28 cellular contexts compared by ENCODE assay signal in genomic region chr7:110105840-110106239, GRCh38.
"Had no signal": no experiment of that assay in that cellular context is flagged by ENCODE, and none has a peak within 500 bp of the region (broad histone marks: within the 10 kb centered on the region; RNA-seq: fewer than 3 reads in every experiment).

No MANE protein-coding gene starts in this region.

- H3K27me3 ChIP-seq: adrenal gland, body of pancreas, Peyer's patch had no signal

- H3K27ac ChIP-seq: adrenal gland, body of pancreas, Peyer's patch, VCaP had no signal

- DNase-seq: activated B cell treated with CpG ODN at 0.5 μM for 24 hours; activated CD4-positive, alpha-beta memory T cell treated with anti-CD3 and anti-CD28 coated beads for 36 hours; activated CD4-positive, alpha-beta T cell treated with anti-CD3 and anti-CD28 coated beads for 4 hours; activated CD4-positive, alpha-beta T cell treated with anti-CD3 and anti-CD28 coated beads, Interleukin-2, amount 50 U/mL, for 1 hour; activated CD4-positive, CD25-positive, alpha-beta regulatory T cell treated with anti-CD3 and anti-CD28 coated beads, Interleukin-2, amount 50 U/mL, for 72 hours; activated CD8-positive, alpha-beta memory T cell treated with anti-CD3 and anti-CD28 coated beads, Interleukin-2, amount 50 U/mL, for 4 hours; activated gamma-delta T cell treated with Interleukin-2 at 50 U/mL for 16 hours; activated naive CD4-positive, alpha-beta T cell treated with anti-CD3 and anti-CD28 coated beads for 36 hours; activated T-cell treated with anti-CD3 and anti-CD28 coated beads for 4 hours; activated T-cell treated with anti-CD3 and anti-CD28 coated beads, Interleukin-2, amount 50 U/mL, for 4 hours; adrenal gland; body of pancreas; central memory CD4-positive, alpha-beta T cell; Karpas-422; KBM-7; NCI-H1048; NCI-H226; NCI-H446 treated with DMSO at 0.1 percent for 48 hours; NCI-H82; NK-92 treated with Interleukin-12 subunit alpha and Interleukin-12 subunit beta, amount 100 ng/mL, for 24 hours; PC-3; Peyer's patch; RPMI8226; SW 1271; T-helper 1 cell; T-helper 2 cell; T-helper 9 cell had no signal

- H3K9me3 ChIP-seq: adrenal gland, body of pancreas, Peyer's patch had no signal

- H3K36me3 ChIP-seq: adrenal gland, Peyer's patch had no signal

- H3K4me1 ChIP-seq: adrenal gland, body of pancreas, Peyer's patch had no signal

- H3K4me3 ChIP-seq: adrenal gland, body of pancreas, Peyer's patch had no signal
